In the genomic region with DNA sequence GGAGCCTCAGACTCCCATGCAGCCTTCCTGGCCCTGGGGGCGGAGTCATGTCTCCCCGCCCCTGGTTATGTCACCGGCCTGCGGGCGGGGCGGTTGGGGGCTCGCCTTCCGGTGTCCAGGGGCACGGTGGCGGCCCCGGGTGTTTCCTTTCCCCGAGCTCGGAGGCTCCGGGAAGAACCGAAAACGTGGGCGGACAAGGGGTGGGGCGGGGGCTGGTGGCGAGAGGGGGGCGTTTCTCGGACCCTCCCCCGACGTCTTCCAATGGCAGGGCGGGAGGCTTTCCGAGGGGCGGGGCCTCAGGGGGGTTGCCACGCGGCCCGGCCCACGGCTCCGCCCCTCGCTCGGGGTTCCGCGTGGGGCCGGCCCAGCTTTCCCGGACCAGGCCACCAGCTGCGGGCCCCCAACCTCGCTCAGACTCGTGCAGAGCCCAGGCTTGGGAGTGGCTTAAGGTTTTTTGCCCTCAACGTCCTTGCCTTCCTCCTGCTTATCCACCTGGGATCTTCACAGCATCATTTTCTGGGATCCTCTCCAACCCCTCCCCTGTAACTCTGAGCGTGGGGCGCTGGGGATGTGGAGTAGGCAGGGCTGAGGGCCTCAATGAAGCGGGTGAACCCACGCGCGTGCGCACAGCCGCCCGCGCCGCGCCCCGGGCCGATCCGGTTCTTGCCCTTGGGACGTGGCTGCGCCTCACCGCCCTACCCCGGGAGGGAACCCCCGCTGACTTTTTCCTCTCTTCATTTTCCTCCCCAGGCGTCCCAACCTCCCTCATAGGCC, we compare ENCODE assay signal across 8 cellular contexts. TPM values are rescaled to one million over a fixed set of nuclear protein-coding genes. Genes with fewer than 3 reads are reported as not detected.
A peak's percentile ranks its signal among the peaks of the same experiment; 100 is the strongest.
DNase-seq lines count a peak whose midpoint lies in the region; ATAC-seq lines count a peak whose summit lies in the region.

No MANE protein-coding gene starts in this region.

- DNase-seq in DMS114 treated with DMSO at 0.1 percent for 48 hours (lab: John Stamatoyannopoulos, UW; ENCODE audit: unreplicated experiment) (peak; percentile 59), HT1080 (ENCODE audit: low read depth) (peak; percentile 30), OCI-M1 (lab: John Stamatoyannopoulos, UW) (peak; percentile 74), anterior cingulate cortex (lab: John Stamatoyannopoulos, UW) (peak in 34 of 58 donors; percentile 32 to 83 (median 58)), skeletal muscle cell (ENCODE audit: low read depth) (peak; percentile 68), middle frontal gyrus (ENCODE audit: extremely low spot score, low spot score) (no peak)

- ATAC-seq in GM21360 (IDR thresholded peaks at IDR 0.05; ENCODE audit: unreplicated experiment), result peak; percentile 64

- H3K4me3 ChIP-seq in iPS-11a (ENCODE audit: low read depth, low read length) (peak overlapping the region; percentile 62), skeletal muscle cell (ENCODE audit: low read depth, low read length) (peak overlapping the region; percentile 61)

RNA-seq across cellular contexts. Expression of a gene that starts 2.1 kb away (rescaled TPM):
- 0.14 TPM in 1 of 2 replicates, not detected in the other for total RNA-seq in HT1080 (2014; rRNA removed; shearing (Covaris generic))
- 0.71 and 1.2 TPM in 2 replicates for polyA plus RNA-seq in HT1080 (2015; cell fraction: cytosol; rRNA removed)
- 0.34 and 1.1 TPM in 2 replicates for polyA plus RNA-seq in HT1080 (2015; cell fraction: nucleus; rRNA removed)
